13 cellular contexts compared by ENCODE assay signal in genomic region chr2:8457620-8458255, GRCh38.
A peak's percentile ranks its signal among the peaks of the same experiment; 100 is the strongest.
DNase-seq lines count a peak whose midpoint lies in the region; ATAC-seq, FAIRE-seq and TF ChIP-seq lines count a peak whose summit lies in the region.
"Had no signal": no experiment of that assay in that cellular context is flagged by ENCODE, and none has a peak within 500 bp of the region (broad histone marks: within the 10 kb centered on the region; RNA-seq: fewer than 3 reads in every experiment).

No MANE protein-coding gene starts in this region.

- no peak for FAIRE-seq in small intestine (lab: Jason Lieb, UNC)
- FAIRE-seq: A549, GM12892 had no signal

- no peak for TF ChIP-seq CTCF in dorsolateral prefrontal cortex (IDR thresholded peaks at IDR 0.05 in 54 of 56, conservative IDR thresholded peaks at IDR 0.05 in 2 of 56; ENCODE audit: low read depth in 1 of 56, partially characterized antibody in 56 of 56)
- no peak for TF ChIP-seq CTCF in foreskin keratinocyte (conservative IDR thresholded peaks at IDR 0.05)

- ATAC-seq in foreskin keratinocyte (no peak), GM21528 (IDR thresholded peaks at IDR 0.05; ENCODE audit: low FRiP score, unreplicated experiment) (no peak), GM19023 (IDR thresholded peaks at IDR 0.05; ENCODE audit: unreplicated experiment) (no peak)
- ATAC-seq: A549 had no signal

- peaks cover 0 to 5% of the 10 kb centered on the region in 2 donors for H3K4me1 ChIP-seq in small intestine (ENCODE audit: control insufficient read depth in 2 of 2, insufficient read depth in 1 of 2, low read depth in 1 of 2, low read length in 1 of 2)
- no peaks in the 10 kb centered on the region for H3K4me1 ChIP-seq in foreskin keratinocyte
- H3K4me1 ChIP-seq: A549 had no signal

- no peaks in the 10 kb centered on the region for H3K9me3 ChIP-seq in small intestine (ENCODE audit: control insufficient read depth, low read depth)
- H3K9me3 ChIP-seq: A549, esophagus muscularis mucosa had no signal

- H3K36me3 ChIP-seq in small intestine (ENCODE audit: control insufficient read depth in 2 of 2, insufficient read depth in 2 of 2, low read length in 2 of 2) = no peaks in the 10 kb centered on the region
- H3K36me3 ChIP-seq: esophagus muscularis mucosa had no signal

- intact Hi-C loops in dorsolateral prefrontal cortex (cut with DNase I) = no loop called here

- H3K4me3 ChIP-seq in dorsolateral prefrontal cortex = peak overlapping the region in 43 of 59 donors; percentile 1 to 54 (median 34)
- H3K4me3 ChIP-seq in small intestine (ENCODE audit: low read depth in 1 of 2, low read length in 2 of 2) = peak overlapping the region in 1 of 2 donors; percentile 20
- H3K4me3 ChIP-seq: A549 had no signal

- DNase-seq in NCI-H2107 treated with DMSO at 0.1 percent for 48 hours (lab: John Stamatoyannopoulos, UW; ENCODE audit: unreplicated experiment) (peak; percentile 16), NCI-H2107 (lab: John Stamatoyannopoulos, UW) (no peak), NCI-H526 (lab: John Stamatoyannopoulos, UW) (peak; percentile 13 to 60), dorsolateral prefrontal cortex (no peak), small intestine (peak; percentile 85), foreskin keratinocyte (no peak)
- DNase-seq: HCEC 1CT, SIG-M5 had no signal

- WGBS in small intestine, 3 donors = 9 to 31% (median 17%) methylated on average over 18 of the region's 18 CpGs

- peak overlapping the region in 1 of 59 donors; percentile 36 for H3K27ac ChIP-seq in dorsolateral prefrontal cortex
- H3K27ac ChIP-seq in small intestine (ENCODE audit: low read depth in 1 of 2, low read length in 1 of 2) = peak overlapping the region; percentile 34 to 70
- H3K27ac ChIP-seq in foreskin keratinocyte = no peak overlapping the region
- H3K27ac ChIP-seq: A549, esophagus muscularis mucosa had no signal

- H3K27me3 ChIP-seq in dorsolateral prefrontal cortex = peaks cover 0 to 45% (median 0%) of the 10 kb centered on the region in 45 donors
- no peaks in the 10 kb centered on the region for H3K27me3 ChIP-seq in small intestine (ENCODE audit: control insufficient read depth in 2 of 2, insufficient read depth in 2 of 2, low read length in 2 of 2)
- peaks cover 23% of the 10 kb centered on the region for H3K27me3 ChIP-seq in foreskin keratinocyte

Comparison
In these comparisons a context has a peak if more than half of its experiments do, and no peak if none do; other contexts are left out.
1. DNase-seq: peak in NCI-H2107 treated with DMSO at 0.1 percent for 48 hours (single experiment), NCI-H526 (2 of 2) and small intestine (single experiment); none in NCI-H2107 (single experiment), dorsolateral prefrontal cortex (0 of 10) and foreskin keratinocyte (0 of 2).